Comparison of ENCODE assay signal across 10 cellular contexts in the genomic region with DNA sequence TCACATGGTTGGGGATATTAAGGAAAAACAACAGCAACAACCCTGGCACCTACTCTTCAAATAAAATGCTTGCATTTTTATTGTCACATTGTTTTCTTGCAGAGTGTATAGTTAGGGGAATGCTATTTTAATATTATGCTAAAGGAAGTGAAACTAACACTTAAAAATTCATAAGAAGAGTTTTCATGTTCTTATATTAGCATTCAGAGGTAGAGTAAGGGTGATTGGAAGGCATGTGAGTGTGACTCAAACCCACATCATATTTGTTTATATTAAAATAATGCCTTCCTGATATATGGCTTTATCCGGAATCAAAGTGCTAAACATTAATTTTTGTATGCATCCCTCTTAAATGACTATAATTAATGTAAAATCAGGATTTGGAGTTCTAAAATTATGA. TPM values are rescaled to one million over a fixed set of nuclear protein-coding genes. Genes with fewer than 3 reads are reported as not detected.
DNase-seq lines count a peak whose midpoint lies in the region; ATAC-seq and TF ChIP-seq lines count a peak whose summit lies in the region.
"Had no signal": no experiment of that assay in that cellular context is flagged by ENCODE, and none has a peak within 500 bp of the region (broad histone marks: within the 10 kb centered on the region; RNA-seq: fewer than 3 reads in every experiment).

No MANE protein-coding gene starts in this region.

- no peaks in the 10 kb centered on the region for H3K27me3 ChIP-seq in foreskin keratinocyte
- H3K27me3 ChIP-seq: pancreas had no signal

- H3K27ac Mint-ChIP-seq in activated T-helper 1 cell treated with anti-CD3 and anti-CD28 coated beads, Interleukin-12 subunit alpha, Interleukin-12 subunit beta, Interleukin-2, Interleukin-4 antibody, amounts not matched to agents 30 ng/mL and 10 ng/mL and 1 ng/mL, durations not matched to agents 14 hours and 24 hours and 36 hours, result no peak overlapping the region
- no peak overlapping the region for H3K27ac Mint-ChIP-seq in activated T-helper 17 cell treated with anti-CD3 and anti-CD28 coated beads, Interleukin-2, amount 50 U/mL, for 72 hours

- intact Hi-C loops in activated T-helper 1 cell treated with anti-CD3 and anti-CD28 coated beads, Interleukin-12 subunit alpha, Interleukin-12 subunit beta, Interleukin-2, Interleukin-4 antibody, amounts not matched to agents 30 ng/mL and 10 ng/mL and 1 ng/mL, durations not matched to agents 14 hours and 24 hours and 36 hours (cut with micrococcal nuclease), result no loop called here

- H3K4me1 Mint-ChIP-seq in activated T-helper 1 cell treated with anti-CD3 and anti-CD28 coated beads, Interleukin-12 subunit alpha, Interleukin-12 subunit beta, Interleukin-2, Interleukin-4 antibody, amounts not matched to agents 30 ng/mL and 10 ng/mL and 1 ng/mL, durations not matched to agents 14 hours and 24 hours and 36 hours (ENCODE audit: low read depth), result peaks cover 18% of the 10 kb centered on the region
- H3K4me1 Mint-ChIP-seq in activated T-helper 17 cell treated with anti-CD3 and anti-CD28 coated beads, Interleukin-2, amount 50 U/mL, for 72 hours, result no peaks in the 10 kb centered on the region

- H3K4me1 ChIP-seq in foreskin keratinocyte, result no peaks in the 10 kb centered on the region
- H3K4me1 ChIP-seq: pancreas had no signal

- TF ChIP-seq CTCF in foreskin keratinocyte (conservative IDR thresholded peaks at IDR 0.05), result no peak

- ATAC-seq in GM18867 (IDR thresholded peaks at IDR 0.05; ENCODE audit: unreplicated experiment), result peak; percentile 93
- ATAC-seq in GM21723 (IDR thresholded peaks at IDR 0.05; ENCODE audit: unreplicated experiment), result peak; percentile 92
- ATAC-seq in HG03354 (IDR thresholded peaks at IDR 0.05; ENCODE audit: poor library complexity, severe bottlenecking, unreplicated experiment), result peak; percentile 92
- ATAC-seq in foreskin keratinocyte, result peak; percentile 41
- ATAC-seq in activated T-helper 17 cell treated with anti-CD3 and anti-CD28 coated beads, Interleukin-2, amount 50 U/mL, for 72 hours (replicated peaks), result no peak
- ATAC-seq: pancreas had no signal

- peaks cover 10% of the 10 kb centered on the region for H3K27me3 Mint-ChIP-seq in activated T-helper 1 cell treated with anti-CD3 and anti-CD28 coated beads, Interleukin-12 subunit alpha, Interleukin-12 subunit beta, Interleukin-2, Interleukin-4 antibody, amounts not matched to agents 30 ng/mL and 10 ng/mL and 1 ng/mL, durations not matched to agents 14 hours and 24 hours and 36 hours (ENCODE audit: insufficient read depth)
- H3K27me3 Mint-ChIP-seq in activated T-helper 17 cell treated with anti-CD3 and anti-CD28 coated beads, Interleukin-2, amount 50 U/mL, for 72 hours, result peaks cover 12% of the 10 kb centered on the region

- H3K9me3 Mint-ChIP-seq in activated T-helper 1 cell treated with anti-CD3 and anti-CD28 coated beads, Interleukin-12 subunit alpha, Interleukin-12 subunit beta, Interleukin-2, Interleukin-4 antibody, amounts not matched to agents 30 ng/mL and 10 ng/mL and 1 ng/mL, durations not matched to agents 14 hours and 24 hours and 36 hours, result no peaks in the 10 kb centered on the region
- H3K9me3 Mint-ChIP-seq in activated T-helper 17 cell treated with anti-CD3 and anti-CD28 coated beads, Interleukin-2, amount 50 U/mL, for 72 hours, result no peaks in the 10 kb centered on the region

- H3K36me3 Mint-ChIP-seq in activated T-helper 1 cell treated with anti-CD3 and anti-CD28 coated beads, Interleukin-12 subunit alpha, Interleukin-12 subunit beta, Interleukin-2, Interleukin-4 antibody, amounts not matched to agents 30 ng/mL and 10 ng/mL and 1 ng/mL, durations not matched to agents 14 hours and 24 hours and 36 hours (ENCODE audit: low read depth), result no peaks in the 10 kb centered on the region
- no peaks in the 10 kb centered on the region for H3K36me3 Mint-ChIP-seq in activated T-helper 17 cell treated with anti-CD3 and anti-CD28 coated beads, Interleukin-2, amount 50 U/mL, for 72 hours (ENCODE audit: low read depth)

- H3K4me3 Mint-ChIP-seq in activated T-helper 1 cell treated with anti-CD3 and anti-CD28 coated beads, Interleukin-12 subunit alpha, Interleukin-12 subunit beta, Interleukin-2, Interleukin-4 antibody, amounts not matched to agents 30 ng/mL and 10 ng/mL and 1 ng/mL, durations not matched to agents 14 hours and 24 hours and 36 hours, result no peak overlapping the region
- H3K4me3 Mint-ChIP-seq in activated T-helper 17 cell treated with anti-CD3 and anti-CD28 coated beads, Interleukin-2, amount 50 U/mL, for 72 hours, result no peak overlapping the region

- H3K27ac ChIP-seq in foreskin keratinocyte, result no peak overlapping the region
- H3K27ac ChIP-seq: pancreas had no signal

- no peak for DNase-seq in foreskin keratinocyte
- DNase-seq in activated T-helper 1 cell treated with anti-CD3 and anti-CD28 coated beads, Interleukin-12 subunit alpha, Interleukin-12 subunit beta, Interleukin-2, Interleukin-4 antibody, amounts not matched to agents 30 ng/mL and 10 ng/mL and 1 ng/mL, durations not matched to agents 14 hours and 24 hours and 36 hours (ENCODE audit: low spot score), result no peak
- DNase-seq in ureter (ENCODE audit: low spot score), result no peak
- no peak for DNase-seq in NCI-H345 treated with DMSO at 0.1 percent for 48 hours (lab: John Stamatoyannopoulos, UW; ENCODE audit: unreplicated experiment)
- DNase-seq: cerebellar nuclear complex, pancreas had no signal

RNA-seq across cellular contexts. Expression of a gene that starts 59.8 kb away (rescaled TPM):
- total RNA-seq in foreskin keratinocyte (115 and 130 TPM in 2 replicates), ureter (74.3 TPM)
- 53.6 and 55.3 TPM in 2 replicates for polyA plus RNA-seq in foreskin keratinocyte
- total RNA-seq in activated T-helper 1 cell treated with anti-CD3 and anti-CD28 coated beads, Interleukin-12 subunit alpha, Interleukin-12 subunit beta, Interleukin-2, Interleukin-4 antibody, amounts not matched to agents 30 ng/mL and 10 ng/mL and 1 ng/mL, durations not matched to agents 14 hours and 24 hours and 36 hours, result 36.2 and 38.4 TPM in 2 replicates
- 10 to 100 TPM; 57.6 to 79.4 TPM for total RNA-seq in activated T-helper 17 cell treated with anti-CD3 and anti-CD28 coated beads, Interleukin-2, amount 50 U/mL, for 72 hours
